ENCODE assay signal across 10 cellular contexts in the genomic region with DNA sequence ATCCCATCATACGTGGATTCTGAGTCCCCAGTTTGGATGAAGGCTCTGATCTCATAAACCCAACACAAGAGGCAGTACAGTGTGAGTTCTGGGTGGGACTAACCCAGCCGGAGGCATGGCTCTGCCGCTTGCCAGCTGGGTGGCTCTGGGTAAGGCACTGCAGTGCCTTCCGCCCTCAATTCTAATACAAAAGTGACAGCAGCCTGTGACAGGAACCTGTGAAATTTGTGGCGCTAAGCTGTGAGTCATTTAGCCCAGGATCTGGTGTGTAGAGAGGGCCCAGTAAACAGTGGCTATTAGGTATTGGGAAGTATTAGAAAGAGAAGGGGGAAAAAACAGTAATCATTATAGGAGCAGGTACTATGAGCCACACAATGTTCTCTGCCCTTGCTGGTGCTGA. TPM values are rescaled to one million over a fixed set of nuclear protein-coding genes. Genes with fewer than 3 reads are reported as not detected.
A peak's percentile ranks its signal among the peaks of the same experiment; 100 is the strongest.
DNase-seq lines count a peak whose midpoint lies in the region; ATAC-seq and TF ChIP-seq lines count a peak whose summit lies in the region.
"Had no signal": no experiment of that assay in that cellular context is flagged by ENCODE, and none has a peak within 500 bp of the region (broad histone marks: within the 10 kb centered on the region; RNA-seq: fewer than 3 reads in every experiment).

No MANE protein-coding gene starts in this region.

- H3K9me3 ChIP-seq in lung (ENCODE audit: control insufficient read depth in 2 of 2, insufficient read depth in 1 of 2, low read length in 1 of 2) (no peaks in the 10 kb centered on the region), stomach smooth muscle (ENCODE audit: control insufficient read depth in 2 of 2, low read length in 2 of 2) (no peaks in the 10 kb centered on the region)

- H3K27me3 ChIP-seq in lung (ENCODE audit: control insufficient read depth, insufficient read depth), result no peaks in the 10 kb centered on the region
- H3K27me3 ChIP-seq in stomach smooth muscle (ENCODE audit: control insufficient read depth in 1 of 2, insufficient read depth in 2 of 2, low read length in 2 of 2), result no peaks in the 10 kb centered on the region

- H3K36me3 Mint-ChIP-seq in activated naive CD8-positive, alpha-beta T cell treated with anti-CD3 and anti-CD28 coated beads, Interleukin-2, amount 10 ng/mL, durations not matched to agents 7 days and 5 days, result no peaks in the 10 kb centered on the region

- H3K4me3 ChIP-seq in lung (no peak overlapping the region), stomach smooth muscle (ENCODE audit: low read length in 2 of 2) (peak overlapping the region in 1 of 2 donors; percentile 52)

- H3K4me3 Mint-ChIP-seq in activated naive CD8-positive, alpha-beta T cell treated with anti-CD3 and anti-CD28 coated beads, Interleukin-2, amount 10 ng/mL, durations not matched to agents 7 days and 5 days, result no peak overlapping the region

- DNase-seq in activated CD4-positive, alpha-beta T cell treated with anti-CD3 and anti-CD28 coated beads for 48 hours, result peak; percentile 23
- no peak for DNase-seq in activated CD4-positive, alpha-beta T cell treated with anti-CD3 and anti-CD28 coated beads for 1 hour
- DNase-seq in activated naive CD8-positive, alpha-beta T cell treated with anti-CD3 and anti-CD28 coated beads, Interleukin-2, amount 10 ng/mL, durations not matched to agents 7 days and 5 days, result no peak
- DNase-seq in lung (ENCODE audit: low spot score), result no peak
- no peak for DNase-seq in SHP77 (lab: John Stamatoyannopoulos, UW)
- no peak for DNase-seq in activated effector memory CD4-positive, alpha-beta T cell treated with Interleukin-2 at 50 U/mL for 16 hours
- DNase-seq in posterior vena cava (ENCODE audit: low spot score), result no peak
- DNase-seq: activated CD8-positive, alpha-beta memory T cell treated with anti-CD3 and anti-CD28 coated beads, Interleukin-2, amount 50 U/mL, for 48 hours had no signal

- intact Hi-C loops in posterior vena cava (cut with DNase I), result no loop called here

- WGBS in lung, 2 donors, result 60 to 62% methylated on average over 5 of the region's 5 CpGs

- H3K4me1 ChIP-seq in lung (ENCODE audit: control insufficient read depth in 2 of 2, insufficient read depth in 2 of 2, low read length in 2 of 2) (peaks cover 23 to 28% of the 10 kb centered on the region in 2 donors), stomach smooth muscle (ENCODE audit: control insufficient read depth, insufficient read depth, low read length) (peaks cover 92% of the 10 kb centered on the region)

- no peaks in the 10 kb centered on the region for H3K27me3 Mint-ChIP-seq in activated naive CD8-positive, alpha-beta T cell treated with anti-CD3 and anti-CD28 coated beads, Interleukin-2, amount 10 ng/mL, durations not matched to agents 7 days and 5 days

- H3K36me3 ChIP-seq in lung (ENCODE audit: control insufficient read depth in 2 of 2, insufficient read depth in 2 of 2, low read length in 2 of 2), result no peaks in the 10 kb centered on the region
- peaks cover 5 to 9% of the 10 kb centered on the region in 2 donors for H3K36me3 ChIP-seq in stomach smooth muscle (ENCODE audit: control insufficient read depth in 2 of 2, insufficient read depth in 2 of 2, low read length in 2 of 2)

- no peak for TF ChIP-seq CTCF in lung (IDR thresholded peaks at IDR 0.05; ENCODE audit: control extremely low read depth, extremely low read depth)

- peak overlapping the region; percentile 68 to 74 for H3K9ac ChIP-seq in stomach smooth muscle (ENCODE audit: low read length in 2 of 2)
- H3K9ac ChIP-seq: KMS-11 had no signal

- POLR2A ChIA-PET in activated naive CD8-positive, alpha-beta T cell treated with anti-CD3 and anti-CD28 coated beads, Interleukin-2, amount 10 ng/mL, durations not matched to agents 7 days and 5 days (lab: Charles Lee), result no interaction called here

- peaks cover 15% of the 10 kb centered on the region for H3K4me1 Mint-ChIP-seq in activated naive CD8-positive, alpha-beta T cell treated with anti-CD3 and anti-CD28 coated beads, Interleukin-2, amount 10 ng/mL, durations not matched to agents 7 days and 5 days

- peak; percentile 69 for ATAC-seq in activated naive CD8-positive, alpha-beta T cell treated with anti-CD3 and anti-CD28 coated beads, Interleukin-2, amount 10 ng/mL, durations not matched to agents 7 days and 5 days (ENCODE audit: low read depth)
- no peak for ATAC-seq in lung (ENCODE audit: insufficient read depth, low FRiP score)

- H3K27ac Mint-ChIP-seq in activated naive CD8-positive, alpha-beta T cell treated with anti-CD3 and anti-CD28 coated beads, Interleukin-2, amount 10 ng/mL, durations not matched to agents 7 days and 5 days, result peak overlapping the region; percentile 73

- H3K9me3 Mint-ChIP-seq in activated naive CD8-positive, alpha-beta T cell treated with anti-CD3 and anti-CD28 coated beads, Interleukin-2, amount 10 ng/mL, durations not matched to agents 7 days and 5 days, result no peaks in the 10 kb centered on the region

- H3K27ac ChIP-seq in lung (ENCODE audit: low read depth in 1 of 2, low read length in 1 of 2) (peak overlapping the region; percentile 48 to 79), stomach smooth muscle (ENCODE audit: low read length) (peak overlapping the region; percentile 96)
- H3K27ac ChIP-seq: KMS-11 had no signal

RNA-seq across cellular contexts. Expression of a gene that starts 23.3 kb away (rescaled TPM):
- total RNA-seq in activated naive CD8-positive, alpha-beta T cell treated with anti-CD3 and anti-CD28 coated beads, Interleukin-2, amount 10 ng/mL, durations not matched to agents 7 days and 5 days, result 1 to 10 TPM; 6.7 to 9.5 TPM
- 100 to 1,000 TPM; 180 to 335 TPM for total RNA-seq in lung
- 100 to 1,000 TPM in 1 of 2 donors, 10 to 100 TPM in 1; 58.0 to 100 TPM for polyA plus RNA-seq in lung
- total RNA-seq in posterior vena cava, result 100 to 1,000 TPM; 682 to 919 TPM

Comparison
In these comparisons a context has a peak if more than half of its experiments do, and no peak if none do; other contexts are left out.
1. RNA of a gene that starts 23.3 kb away (total RNA-seq): 682 to 919 TPM in posterior vena cava and 180 to 335 TPM in lung; 6.7 to 9.5 TPM in activated naive CD8-positive, alpha-beta T cell treated with anti-CD3 and anti-CD28 coated beads, Interleukin-2, amount 10 ng/mL, durations not matched to agents 7 days and 5 days; every median in the first group is over 10 times any median in the second.